In genomic region chr16:4339909-4340308, GRCh38 we compare ENCODE assay signal across 13 cellular contexts. TPM values are rescaled to one million over a fixed set of nuclear protein-coding genes. Genes with fewer than 3 reads are reported as not detected.
A peak's percentile ranks its signal among the peaks of the same experiment; 100 is the strongest.
DNase-seq lines count a peak whose midpoint lies in the region; ATAC-seq and TF ChIP-seq lines count a peak whose summit lies in the region.
"Had no signal": no experiment of that assay in that cellular context is flagged by ENCODE, and none has a peak within 500 bp of the region (broad histone marks: within the 10 kb centered on the region; RNA-seq: fewer than 3 reads in every experiment).

No MANE protein-coding gene starts in this region.

- H3K4me1 ChIP-seq in Panc1 (ENCODE audit: control insufficient read depth, insufficient read depth, low read length) = peaks cover 59% of the 10 kb centered on the region
- peaks cover 13 to 41% (median 26%) of the 10 kb centered on the region in 9 donors for H3K4me1 ChIP-seq in heart right ventricle
- H3K4me1 ChIP-seq in spleen = peaks cover 0 to 33% (median 17%) of the 10 kb centered on the region in 6 donors

- no peak overlapping the region for H3K27ac Mint-ChIP-seq in activated CD4-positive, alpha-beta T cell treated with anti-CD3 and anti-CD28 coated beads, Interleukin-2, amount 10 ng/mL, durations not matched to agents 24 days and 14 days
- H3K27ac Mint-ChIP-seq: activated naive CD8-positive, alpha-beta T cell treated with anti-CD3 and anti-CD28 coated beads, Interleukin-2, amount 50 U/mL, for 24 hours; T-helper 2 cell treated with Interferon-gamma antibody and Interleukin-4, amounts not matched to agents 5 μg/mL and 100 μg/mL, for 36 hours had no signal

- no peaks in the 10 kb centered on the region for H3K9me3 Mint-ChIP-seq in activated CD4-positive, alpha-beta T cell treated with anti-CD3 and anti-CD28 coated beads, Interleukin-2, amount 10 ng/mL, durations not matched to agents 24 days and 14 days
- H3K9me3 Mint-ChIP-seq: activated naive CD8-positive, alpha-beta T cell treated with anti-CD3 and anti-CD28 coated beads, Interleukin-2, amount 50 U/mL, for 24 hours; T-helper 2 cell treated with Interferon-gamma antibody and Interleukin-4, amounts not matched to agents 5 μg/mL and 100 μg/mL, for 36 hours had no signal

- peaks cover 2% of the 10 kb centered on the region for H3K4me1 Mint-ChIP-seq in activated CD4-positive, alpha-beta T cell treated with anti-CD3 and anti-CD28 coated beads, Interleukin-2, amount 10 ng/mL, durations not matched to agents 24 days and 14 days
- H3K4me1 Mint-ChIP-seq: activated naive CD8-positive, alpha-beta T cell treated with anti-CD3 and anti-CD28 coated beads, Interleukin-2, amount 50 U/mL, for 24 hours had no signal

- no peak overlapping the region for H3K4me3 ChIP-seq in Panc1 (ENCODE audit: low read depth in 2 of 2, low read length in 2 of 2)
- H3K4me3 ChIP-seq in heart right ventricle = no peak overlapping the region
- no peak overlapping the region for H3K4me3 ChIP-seq in spleen
- H3K4me3 ChIP-seq: right lobe of liver had no signal

- no peaks in the 10 kb centered on the region; the same call in 1 of the 2 replicates for H3K36me3 ChIP-seq in Panc1 (ENCODE audit: control insufficient read depth, insufficient read depth, low read length)
- H3K36me3 ChIP-seq in heart right ventricle = peaks cover 0 to 65% (median 13%) of the 10 kb centered on the region in 9 donors
- H3K36me3 ChIP-seq in spleen = peaks cover 0 to 84% (median 34%) of the 10 kb centered on the region in 6 donors

- no peak for TF ChIP-seq CTCF in Panc1 (IDR thresholded peaks at IDR 0.05)
- TF ChIP-seq CTCF in heart right ventricle (IDR thresholded peaks at IDR 0.05) = no peak
- TF ChIP-seq CTCF in spleen (IDR thresholded peaks at IDR 0.05 in 8 of 11, conservative IDR thresholded peaks at IDR 0.05 in 3 of 11) = no peak

- peak; percentile 37 for DNase-seq in NCI-H146 (lab: John Stamatoyannopoulos, UW)
- DNase-seq in NCI-H146 treated with DMSO at 0.1 percent for 48 hours (lab: John Stamatoyannopoulos, UW; ENCODE audit: unreplicated experiment) = no peak
- DNase-seq in Panc1 (ENCODE audit: low read depth, low spot score) = no peak
- DNase-seq in heart right ventricle = peak in 1 of 2 donors; percentile 70
- DNase-seq in spleen = peak; percentile 80
- DNase-seq in cerebellum (ENCODE audit: low spot score) = no peak
- no peak for DNase-seq in stimulated activated naive CD8-positive, alpha-beta T cell treated with anti-CD3 and anti-CD28 coated beads, Interleukin-15, Interleukin-2, amounts not matched to agents 100 U/mL and 50 U/mL, for 24 hours
- DNase-seq in activated CD4-positive, alpha-beta T cell treated with anti-CD3 and anti-CD28 coated beads, Interleukin-2, amount 10 ng/mL, durations not matched to agents 24 days and 14 days = no peak
- DNase-seq: activated naive CD8-positive, alpha-beta T cell treated with anti-CD3 and anti-CD28 coated beads, Interleukin-2, amount 50 U/mL, for 24 hours; MV-4-11 had no signal

- ATAC-seq in Panc1 (peak; percentile 5; the same call in 1 of the 2 replicates), heart right ventricle (peak; percentile 21 to 55 (median 41))
- ATAC-seq in stimulated activated naive CD8-positive, alpha-beta T cell treated with anti-CD3 and anti-CD28 coated beads, Interleukin-15, Interleukin-2, amounts not matched to agents 100 U/mL and 50 U/mL, for 24 hours = no peak
- ATAC-seq: activated naive CD8-positive, alpha-beta T cell treated with anti-CD3 and anti-CD28 coated beads, Interleukin-2, amount 50 U/mL, for 24 hours; right lobe of liver had no signal

- H3K27me3 Mint-ChIP-seq in activated CD4-positive, alpha-beta T cell treated with anti-CD3 and anti-CD28 coated beads, Interleukin-2, amount 10 ng/mL, durations not matched to agents 24 days and 14 days = no peaks in the 10 kb centered on the region
- H3K27me3 Mint-ChIP-seq: activated naive CD8-positive, alpha-beta T cell treated with anti-CD3 and anti-CD28 coated beads, Interleukin-2, amount 50 U/mL, for 24 hours had no signal

- peak overlapping the region; percentile 80 for H3K27ac ChIP-seq in Panc1 (ENCODE audit: low read length)
- peak overlapping the region in 5 of 10 donors; percentile 13 to 59 (median 34) for H3K27ac ChIP-seq in heart right ventricle
- H3K27ac ChIP-seq in spleen = peak overlapping the region in 2 of 8 donors; percentile 17 to 20
- H3K27ac ChIP-seq: right lobe of liver had no signal

- no peaks in the 10 kb centered on the region for H3K9me3 ChIP-seq in Panc1 (ENCODE audit: control insufficient read depth, insufficient read depth, low read depth, low read length)
- H3K9me3 ChIP-seq in heart right ventricle = no peaks in the 10 kb centered on the region
- no peaks in the 10 kb centered on the region for H3K9me3 ChIP-seq in spleen
- H3K9me3 ChIP-seq: right lobe of liver had no signal

- CTCF ChIA-PET in Panc1 (lab: Charles Lee) = interaction anchor here (0.5 to 2.5 kb wide), 8 partner anchors 50 to 358 kb away, joined by 3 to 12 read pairs (median 6); no protein-coding TSS in a partner anchor

- POLR2A ChIA-PET in Panc1 (lab: Charles Lee) = no interaction called here

- no TSS peak for BruUV-seq in Panc1 (replicated peaks; lab: Mats Ljungman, UMichigan)

- intact Hi-C loops in Panc1 (cut with micrococcal nuclease; ENCODE audit: unreplicated experiment) (loop anchor here (5.0 kb wide), 1 partner anchor 68 kb away; the partner anchor contains the start of gene TFAP4), heart right ventricle (cut with DNase I) (loop anchor here in 5 of 10 donors (10.0 kb wide), 3 partner anchors 135 to 355 kb away; no protein-coding TSS in a partner anchor), spleen (cut with DNase I; ENCODE audit: low total_unique reads) (no loop called here)
- intact Hi-C loops in activated CD4-positive, alpha-beta T cell treated with anti-CD3 and anti-CD28 coated beads, Interleukin-2, amount 10 ng/mL, durations not matched to agents 24 days and 14 days (cut with micrococcal nuclease) = no loop called here

- H3K4me3 Mint-ChIP-seq in activated CD4-positive, alpha-beta T cell treated with anti-CD3 and anti-CD28 coated beads, Interleukin-2, amount 10 ng/mL, durations not matched to agents 24 days and 14 days = no peak overlapping the region
- H3K4me3 Mint-ChIP-seq: activated naive CD8-positive, alpha-beta T cell treated with anti-CD3 and anti-CD28 coated beads, Interleukin-2, amount 50 U/mL, for 24 hours; T-helper 2 cell treated with Interferon-gamma antibody and Interleukin-4, amounts not matched to agents 5 μg/mL and 100 μg/mL, for 36 hours had no signal

- in situ Hi-C loops in Panc1 (cut with HindIII; ENCODE audit: low pct_unique_long_range_greater_than_20kb, low sequenced_read_pairs) = no loop called here

- H3K36me3 Mint-ChIP-seq in activated CD4-positive, alpha-beta T cell treated with anti-CD3 and anti-CD28 coated beads, Interleukin-2, amount 10 ng/mL, durations not matched to agents 24 days and 14 days (ENCODE audit: low read depth) = peaks cover 7% of the 10 kb centered on the region

- 39 to 48% methylated on average over 14 of the region's 14 CpGs for WGBS in heart right ventricle, 2 donors
- WGBS in spleen, 5 donors = 48 to 63% (median 54%) methylated on average over 10 to 14 of the region's 14 CpGs

- no peak for TF ChIP-seq POLR2A in spleen (IDR thresholded peaks at IDR 0.05)

- H3K27me3 ChIP-seq in Panc1 (ENCODE audit: control insufficient read depth, insufficient read depth, low read length) (no peaks in the 10 kb centered on the region), heart right ventricle (no peaks in the 10 kb centered on the region), spleen (replicated peaks in 1 of 7) (no peaks in the 10 kb centered on the region)
- H3K27me3 ChIP-seq: right lobe of liver had no signal

RNA-seq across cellular contexts. Expression of gene PAM16, which starts 11.2 kb away (rescaled TPM):
- total RNA-seq in Panc1 (2021; ENCODE audit: unreplicated experiment) = 104 TPM
- 105 TPM for polyA plus RNA-seq in Panc1 (2012; ENCODE audit: insufficient read length)
- 10 to 100 TPM; 44.2 to 75.0 (median 55.6) TPM for total RNA-seq in heart right ventricle
- 100 to 1,000 TPM; 136 to 288 TPM for polyA plus RNA-seq in heart right ventricle
- 10 to 100 TPM; 26.7 to 45.9 (median 30.1) TPM for total RNA-seq in spleen
- polyA plus RNA-seq in spleen = 10 to 100 TPM; 65.5 to 88.8 (median 84.8) TPM
- total RNA-seq in cerebellum = 19.1 TPM
- 93.5 and 104 TPM in 2 replicates for total RNA-seq in activated CD4-positive, alpha-beta T cell treated with anti-CD3 and anti-CD28 coated beads, Interleukin-2, amount 10 ng/mL, durations not matched to agents 24 days and 14 days

RNA-seq across cellular contexts. Expression of gene GLIS2, which starts 24.0 kb away (rescaled TPM):
- 87.3 TPM for total RNA-seq in Panc1 (2021; ENCODE audit: unreplicated experiment)
- 78.7 TPM for polyA plus RNA-seq in Panc1 (2012; ENCODE audit: insufficient read length)
- total RNA-seq in heart right ventricle = 10 to 100 TPM in 8 of 10 donors, 1 to 10 TPM in 2; 9.0 to 16.9 (median 14.9) TPM
- 10 to 100 TPM in 1 of 2 donors, 1 to 10 TPM in 1; 6.9 to 13.1 TPM for polyA plus RNA-seq in heart right ventricle
- 1 to 10 TPM; 1.8 to 8.4 (median 4.8) TPM for total RNA-seq in spleen
- 1 to 10 TPM in 2 of 3 donors, under 1 TPM in 1; 0.89 to 2.5 (median 2.0) TPM for polyA plus RNA-seq in spleen
- 3.2 TPM for total RNA-seq in cerebellum
- total RNA-seq in activated CD4-positive, alpha-beta T cell treated with anti-CD3 and anti-CD28 coated beads, Interleukin-2, amount 10 ng/mL, durations not matched to agents 24 days and 14 days = 1.0 and 1.4 TPM in 2 replicates

RNA-seq across cellular contexts. Expression of gene VASN, which starts 31.7 kb away (rescaled TPM):
- total RNA-seq in Panc1 (2021; ENCODE audit: unreplicated experiment) (33.5 TPM), heart right ventricle (10 to 100 TPM in 1 of 10 donors, 1 to 10 TPM in 9; 3.1 to 14.7 (median 5.8) TPM), spleen (10 to 100 TPM in 5 of 7 donors, 1 to 10 TPM in 2; 7.4 to 24.9 (median 15.6) TPM), cerebellum (2.4 TPM)
- 34.7 TPM for polyA plus RNA-seq in Panc1 (2012; ENCODE audit: insufficient read length)
- polyA plus RNA-seq in heart right ventricle (10 to 100 TPM in 1 of 2 donors, 1 to 10 TPM in 1; 7.7 to 27.9 TPM), spleen (1 to 10 TPM; 2.0 to 6.3 (median 5.2) TPM)
- 0.16 TPM in 1 of 2 replicates, not detected in the other for total RNA-seq in activated CD4-positive, alpha-beta T cell treated with anti-CD3 and anti-CD28 coated beads, Interleukin-2, amount 10 ng/mL, durations not matched to agents 24 days and 14 days
- total RNA-seq: OCI-LY7 had no signal

Comparison
In these comparisons a context has a peak if more than half of its experiments do, and no peak if none do; other contexts are left out.
1. DNase-seq: peak in NCI-H146 (single experiment) and spleen (single experiment); none in NCI-H146 treated with DMSO at 0.1 percent for 48 hours (single experiment), Panc1 (single experiment), cerebellum (single experiment), stimulated activated naive CD8-positive, alpha-beta T cell treated with anti-CD3 and anti-CD28 coated beads, Interleukin-15, Interleukin-2, amounts not matched to agents 100 U/mL and 50 U/mL, for 24 hours (single experiment) and activated CD4-positive, alpha-beta T cell treated with anti-CD3 and anti-CD28 coated beads, Interleukin-2, amount 10 ng/mL, durations not matched to agents 24 days and 14 days (single experiment).